Comparison of ENCODE assay signal across 8 cellular contexts in the genomic region with DNA sequence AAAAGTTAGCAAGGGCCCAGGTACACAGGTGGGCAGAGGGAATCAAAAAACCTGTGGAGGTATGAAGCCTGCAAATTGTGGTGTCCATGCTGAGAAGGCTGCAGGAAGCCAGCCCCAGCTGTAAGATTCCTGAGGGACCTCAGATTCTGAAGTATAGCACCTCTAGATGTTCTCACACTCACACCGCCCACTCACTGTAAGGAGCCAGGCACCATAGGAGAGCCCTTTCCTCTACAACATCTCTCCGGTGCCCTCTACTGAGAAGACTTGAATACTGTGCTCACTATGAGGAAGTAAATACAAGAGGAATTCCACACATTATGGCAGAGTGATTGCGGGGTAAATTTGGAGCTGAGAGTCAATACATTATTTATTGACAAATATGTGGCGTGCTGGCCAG.
DNase-seq lines count a peak whose midpoint lies in the region; ATAC-seq, FAIRE-seq and TF ChIP-seq lines count a peak whose summit lies in the region.
"Not testable (repeated sequence)": the region's sequence is repeated elsewhere in the genome, so short reads cannot be mapped to it uniquely, and the experiment has no call there.

No MANE protein-coding gene starts in this region.

- H3K4me3 Mint-ChIP-seq in astrocyte (ENCODE audit: unreplicated experiment), result not testable (repeated sequence)

- H3K27me3 ChIP-seq in BJ (ENCODE audit: control insufficient read depth, insufficient read depth, low read length); Karpas-422 (ENCODE audit: low read length); Peyer's patch; astrocyte (ENCODE audit: insufficient read depth, low read length); cardiac muscle cell: not testable (repeated sequence)

- not testable (repeated sequence) for TF ChIP-seq POLR2A in Peyer's patch (IDR thresholded peaks at IDR 0.05)

- H3K4me1 ChIP-seq in Karpas-422 (ENCODE audit: low read length); Peyer's patch; astrocyte (ENCODE audit: insufficient read depth, low read length); cardiac muscle cell (ENCODE audit: low read depth): not testable (repeated sequence)

- H3K27ac ChIP-seq in Karpas-422 (ENCODE audit: low read length); Peyer's patch; astrocyte (ENCODE audit: low read depth, low read length); cardiac muscle cell: not testable (repeated sequence)

- not testable (repeated sequence) for H3K9ac ChIP-seq in Karpas-422 (ENCODE audit: low read length); astrocyte (ENCODE audit: low read length)

- not testable (repeated sequence) for H3K4me2 ChIP-seq in Karpas-422 (ENCODE audit: low read depth, low read length, poor library complexity, severe bottlenecking); astrocyte (ENCODE audit: low read length)

- peak; percentile 82 for ATAC-seq in GM18519 (IDR thresholded peaks at IDR 0.05; ENCODE audit: low FRiP score, unreplicated experiment)
- ATAC-seq in HG02642 (IDR thresholded peaks at IDR 0.05; ENCODE audit: poor library complexity, unreplicated experiment), result peak; percentile 70

- not testable (repeated sequence) for DNase-seq in BJ (ENCODE audit: low read depth)
- DNase-seq in Karpas-422, result peak; percentile 42
- DNase-seq in Peyer's patch, result peak in 2 of 3 donors; percentile 25 to 65
- DNase-seq in astrocyte (ENCODE audit: low read depth), result peak; percentile 29
- peak; percentile 2 to 60 for DNase-seq in cardiac muscle cell (ENCODE audit: low read depth in 1 of 2, low spot score in 1 of 2)
- DNase-seq in renal cortical epithelial cell (ENCODE audit: low read depth), result peak; percentile 40

- not testable (repeated sequence) for H3K9me3 ChIP-seq in Karpas-422 (ENCODE audit: low read length); Peyer's patch; astrocyte (ENCODE audit: insufficient read depth, low read depth, low read length); cardiac muscle cell (ENCODE audit: low read depth)

- not testable (repeated sequence) for H3K27me3 Mint-ChIP-seq in astrocyte (ENCODE audit: low read depth, unreplicated experiment)

- POLR2A ChIA-PET in BJ (lab: Charles Lee), result not testable (repeated sequence)

- not testable (repeated sequence) for H3K36me3 Mint-ChIP-seq in astrocyte (ENCODE audit: low read depth, unreplicated experiment)

- not testable (repeated sequence) for H3K27ac Mint-ChIP-seq in astrocyte (ENCODE audit: unreplicated experiment)

- H3K9me2 ChIP-seq in Karpas-422 (replicated peaks; ENCODE audit: insufficient read depth, low read length), result not testable (repeated sequence)

- TF ChIP-seq CTCF in BJ (IDR thresholded peaks at IDR 0.05; ENCODE audit: insufficient read depth, low read depth, low read length), result peak; percentile 31; the same call in 1 of the 2 replicates
- peak in 3 of 6 experiments; percentile 6 to 32 (median 16) for TF ChIP-seq CTCF in Peyer's patch (IDR thresholded peaks at IDR 0.05)
- peak; percentile 11 for TF ChIP-seq CTCF in astrocyte (IDR thresholded peaks at IDR 0.05; ENCODE audit: insufficient read depth, low read depth, low read length)
- TF ChIP-seq CTCF in cardiac muscle cell (IDR thresholded peaks at IDR 0.05; ENCODE audit: low read depth, low read length), result peak; percentile 23

- not testable (repeated sequence) for H3K4me1 Mint-ChIP-seq in astrocyte (ENCODE audit: low read depth, unreplicated experiment)

- not testable (repeated sequence) for H4K20me1 ChIP-seq in Karpas-422 (ENCODE audit: insufficient read depth, low read depth, low read length); astrocyte (ENCODE audit: insufficient read depth, low read length)

- not testable (repeated sequence) for H3K36me3 ChIP-seq in BJ (ENCODE audit: control insufficient read depth, insufficient read depth, low read length); Karpas-422 (ENCODE audit: insufficient read depth, low read length); Peyer's patch; astrocyte (ENCODE audit: insufficient read depth, low read length); cardiac muscle cell

- CTCF ChIA-PET in BJ (lab: Yijun Ruan, JAX), result not testable (repeated sequence)

- H3K9me3 Mint-ChIP-seq in astrocyte (ENCODE audit: unreplicated experiment), result not testable (repeated sequence)

- not testable (repeated sequence) for FAIRE-seq in astrocyte (lab: Jason Lieb, UNC)

- not testable (repeated sequence) for H2AFZ ChIP-seq in Karpas-422 (ENCODE audit: low read length); astrocyte (ENCODE audit: low read depth, low read length)

- H3K4me3 ChIP-seq in BJ (ENCODE audit: low read depth, low read length); Karpas-422 (ENCODE audit: low read length); Peyer's patch; astrocyte (ENCODE audit: insufficient read depth, low read depth, low read length); cardiac muscle cell: not testable (repeated sequence)

- not testable (repeated sequence) for H3K79me2 ChIP-seq in Karpas-422 (ENCODE audit: low read length); astrocyte (ENCODE audit: insufficient read depth, low read length)
